In genomic region chr2:169694894-169695260, GRCh38 we compare ENCODE assay signal across 9 cellular contexts. TPM values are rescaled to one million over a fixed set of nuclear protein-coding genes. Genes with fewer than 3 reads are reported as not detected.
A peak's percentile ranks its signal among the peaks of the same experiment; 100 is the strongest.
DNase-seq lines count a peak whose midpoint lies in the region; ATAC-seq, FAIRE-seq and TF ChIP-seq lines count a peak whose summit lies in the region.
"Had no signal": no experiment of that assay in that cellular context is flagged by ENCODE, and none has a peak within 500 bp of the region (broad histone marks: within the 10 kb centered on the region; RNA-seq: fewer than 3 reads in every experiment).

No MANE protein-coding gene starts in this region.

- intact Hi-C loops in heart left ventricle (cut with DNase I): loop anchor here in 3 of 10 donors (5.0 to 10.0 kb wide), 3 partner anchors 42 to 110 kb away; partner anchors contain the start of genes PPIG (in 2 of the 3) and SSB (in 1 of the 3)
- intact Hi-C loops in left ventricle myocardium superior (cut with micrococcal nuclease): no loop called here
- intact Hi-C loops in GM12878 (cut with micrococcal nuclease; ENCODE audit: unreplicated experiment): loop anchor here (2.0 kb wide), 1 partner anchor 38 kb away; the partner anchor contains the start of gene KLHL23

- H3K18ac ChIP-seq in mesenchymal stem cell (ENCODE audit: low read depth in 1 of 2, low read length in 2 of 2): no peak overlapping the region

- no peak for ATAC-seq in heart left ventricle
- no peak for ATAC-seq in left ventricle myocardium superior
- no peak for ATAC-seq in GM12878

- no peak overlapping the region for H3K4ac ChIP-seq in mesenchymal stem cell (ENCODE audit: low read depth in 1 of 2, low read length in 2 of 2)

- peak overlapping the region; percentile 85 for H2BK120ac ChIP-seq in mesenchymal stem cell (ENCODE audit: low read depth, low read length)

- TF ChIP-seq EP300 in GM12878 (IDR thresholded peaks at IDR 0.05; ENCODE audit: borderline replicate concordance in 1 of 2, control insufficient read depth in 1 of 2, low read depth in 2 of 2, low read length in 2 of 2): no peak

- TF ChIP-seq RAD21 in GM12878 (IDR thresholded peaks at IDR 0.05; ENCODE audit: insufficient read depth, low read depth, low read length): no peak

- no peak for DNase-seq in heart left ventricle
- DNase-seq in left ventricle myocardium superior: no peak
- no peak for DNase-seq in GM12878 (ENCODE audit: low read depth, low spot score)
- no peak for DNase-seq in mesenchymal stem cell
- DNase-seq in GM19239 (ENCODE audit: insufficient read length, low spot score): no peak
- DNase-seq in NCI-H1436 (lab: John Stamatoyannopoulos, UW): no peak
- DNase-seq in NCI-H446 treated with DMSO at 0.1 percent for 48 hours (lab: John Stamatoyannopoulos, UW): no peak

- H3K14ac ChIP-seq in mesenchymal stem cell (ENCODE audit: low read length in 2 of 2): no peak overlapping the region

- TF ChIP-seq CTCF in heart left ventricle (IDR thresholded peaks at IDR 0.05) (no peak), GM12878 (IDR thresholded peaks at IDR 0.05 in 2 of 3, conservative IDR thresholded peaks at IDR 0.05 in 1 of 3; ENCODE audit: control insufficient read depth in 2 of 3, extremely low read depth in 1 of 3, insufficient read depth in 1 of 3, low read depth in 3 of 3, low read length in 3 of 3) (no peak)

- H3K27ac ChIP-seq in heart left ventricle (peak overlapping the region in 11 of 12 donors; percentile 67 to 93 (median 83)), GM12878 (ENCODE audit: control insufficient read depth, insufficient read depth) (peak overlapping the region; percentile 74), mesenchymal stem cell (ENCODE audit: low read length, poor library complexity, severe bottlenecking) (no peak overlapping the region), urinary bladder (ENCODE audit: low read depth) (no peak overlapping the region)

- H3K27me3 ChIP-seq in heart left ventricle (no peaks in the 10 kb centered on the region), GM12878 (replicated peaks in 1 of 2; ENCODE audit: control insufficient read depth in 2 of 2, insufficient read depth in 2 of 2, low read length in 1 of 2) (0 out of 4 replicates have a peak, but pooled peaks cover 0 to 5% of the 10 kb centered on the region in 2 experiments), mesenchymal stem cell (ENCODE audit: control insufficient read depth in 1 of 2, insufficient read depth in 1 of 2, low read length in 2 of 2) (no peaks in the 10 kb centered on the region)

- TF ChIP-seq POLR2A in heart left ventricle (IDR thresholded peaks at IDR 0.05): no peak
- no peak for TF ChIP-seq POLR2A in GM12878 (IDR thresholded peaks at IDR 0.05; ENCODE audit: low read depth, low read length)

- no peak overlapping the region for H2BK5ac ChIP-seq in mesenchymal stem cell (ENCODE audit: low read depth, low read length, poor library complexity, severe bottlenecking)

- CTCF ChIA-PET in GM12878 (lab: Yijun Ruan, JAX): interaction anchor here (0.6 kb wide), 1 partner anchor 110 kb away, joined by 3 read pairs; no protein-coding TSS in a partner anchor

- H3K23ac ChIP-seq in mesenchymal stem cell (ENCODE audit: low read length in 2 of 2): no peak overlapping the region

- WGBS in heart left ventricle, 4 donors: 36 to 45% (median 40%) methylated on average over 8 of the region's 8 CpGs
- WGBS in GM12878 (ENCODE audit: insufficient coverage, insufficient replicate concordance, low lambda C conversion rate, missing lambda C conversion rate): 12% methylated on average over 8 of the region's 8 CpGs
- WGBS in mesenchymal stem cell: 52% methylated on average over 6 of the region's 8 CpGs
- WGBS in urinary bladder: 28% methylated on average over 8 of the region's 8 CpGs

- no peak overlapping the region for H2BK15ac ChIP-seq in mesenchymal stem cell (ENCODE audit: low read depth, poor library complexity, severe bottlenecking)

- no TSS peak for BruUV-seq in GM12878 (replicated peaks; lab: Mats Ljungman, UMichigan)

- H3K36me3 ChIP-seq in heart left ventricle (peaks cover 0 to 19% (median 0%) of the 10 kb centered on the region in 9 donors), GM12878 (ENCODE audit: control insufficient read depth in 2 of 2, insufficient read depth in 2 of 2, low read length in 1 of 2) (no peaks in the 10 kb centered on the region), mesenchymal stem cell (ENCODE audit: control insufficient read depth in 1 of 2, insufficient read depth in 2 of 2, low read depth in 1 of 2, low read length in 2 of 2) (peaks cover 0 to 4% of the 10 kb centered on the region in 2 experiments), urinary bladder (ENCODE audit: insufficient read depth) (no peaks in the 10 kb centered on the region)

- SMC1A ChIA-PET in GM12878 (lab: Charles Lee; ENCODE audit: uncharacterized antibody, unreplicated experiment): interaction anchor here (3.6 kb wide), 1 partner anchor 38 kb away, joined by 9 read pairs; the partner anchor contains the start of gene KLHL23

- H3K9ac ChIP-seq in GM12878 (ENCODE audit: control insufficient read depth, insufficient read depth, low read length) (peak overlapping the region; percentile 76), mesenchymal stem cell (ENCODE audit: low read length) (peak overlapping the region; percentile 95)

- H2AFZ ChIP-seq in GM12878 (ENCODE audit: control insufficient read depth, low read depth, low read length): peak overlapping the region; percentile 98
- no peak overlapping the region for H2AFZ ChIP-seq in mesenchymal stem cell (ENCODE audit: low read depth, low read length)

- H3K4me1 ChIP-seq in heart left ventricle (peaks cover 0 to 16% (median 5%) of the 10 kb centered on the region in 12 donors), GM12878 (ENCODE audit: control insufficient read depth, insufficient read depth, low read length) (no peaks in the 10 kb centered on the region), mesenchymal stem cell (ENCODE audit: control insufficient read depth, insufficient read depth, low read depth, low read length) (peaks cover 1% of the 10 kb centered on the region), urinary bladder (ENCODE audit: insufficient read depth) (no peaks in the 10 kb centered on the region)

- no peak overlapping the region for H2BK12ac ChIP-seq in mesenchymal stem cell (ENCODE audit: low read length in 2 of 2)

- no peaks in the 10 kb centered on the region for H3K79me2 ChIP-seq in GM12878 (ENCODE audit: control insufficient read depth, insufficient read depth, low read length)

- POLR2A ChIA-PET in GM12878 (lab: Charles Lee): interaction anchor here (0.9 to 1.1 kb wide), 2 partner anchors 43 to 111 kb away, joined by 3 read pairs; partner anchors contain the start of gene PPIG

- in situ Hi-C loops in GM12878 (cut with MboI): no loop called here

- peak overlapping the region; percentile 57 to 96 (median 76) for H3K4me3 ChIP-seq in heart left ventricle
- H3K4me3 ChIP-seq in GM12878: peak overlapping the region; percentile 81
- peak overlapping the region; percentile 84 to 92 for H3K4me3 ChIP-seq in mesenchymal stem cell (ENCODE audit: insufficient read depth in 1 of 2, low read depth in 1 of 2, low read length in 2 of 2)
- peak overlapping the region; percentile 75 for H3K4me3 ChIP-seq in urinary bladder (ENCODE audit: low read depth, low read length)

- no peaks in the 10 kb centered on the region for H4K20me1 ChIP-seq in GM12878 (ENCODE audit: control insufficient read depth, insufficient read depth)

- no peak overlapping the region for H2AK5ac ChIP-seq in mesenchymal stem cell (ENCODE audit: low read length, severe bottlenecking)

- peaks cover 0 to 17% (median 1%) of the 10 kb centered on the region in 12 donors for H3K9me3 ChIP-seq in heart left ventricle
- no peaks in the 10 kb centered on the region; the same call in 1 of the 3 replicates for H3K9me3 ChIP-seq in GM12878 (replicated peaks; ENCODE audit: control insufficient read depth, insufficient read depth, low read length)
- no peaks in the 10 kb centered on the region for H3K9me3 ChIP-seq in mesenchymal stem cell (ENCODE audit: control insufficient read depth, low read length)

- RAD21 ChIA-PET in GM12878 (lab: Charles Lee; ENCODE audit: unreplicated experiment): interaction anchor here (0.6 kb wide), 1 partner anchor 40 kb away, joined by 3 read pairs; no protein-coding TSS in a partner anchor

- H4K91ac ChIP-seq in mesenchymal stem cell (ENCODE audit: low read length): no peak overlapping the region

- H3K79me1 ChIP-seq in mesenchymal stem cell (replicated peaks; ENCODE audit: low read length, poor library complexity, severe bottlenecking): peaks cover 11% of the 10 kb centered on the region

- no peak overlapping the region for H4K8ac ChIP-seq in mesenchymal stem cell (ENCODE audit: low read length)

- H3K4me2 ChIP-seq in GM12878 (ENCODE audit: control insufficient read depth, insufficient read depth) (peak overlapping the region; percentile 99), mesenchymal stem cell (ENCODE audit: low read length, poor library complexity, severe bottlenecking) (peak overlapping the region; percentile 86)

- FAIRE-seq in GM12878 (lab: Jason Lieb, UNC): no peak
- FAIRE-seq in GM19239 (lab: Jason Lieb, UNC): no peak

RNA-seq across cellular contexts. Expression of gene PHOSPHO2, which starts 0.6 kb away (rescaled TPM):
- 1 to 10 TPM; 1.5 to 5.4 (median 3.0) TPM for total RNA-seq in heart left ventricle
- 1 to 10 TPM in 1 of 2 donors, under 1 TPM in 1; 0.80 to 2.0 TPM for polyA plus RNA-seq in heart left ventricle
- 3.4 TPM for total RNA-seq in left ventricle myocardium superior
- total RNA-seq in GM12878 (2013; cell fraction: nucleolus; rRNA removed): 18.8 and 19.2 TPM in 2 replicates
- 4.1 and 4.3 TPM in 2 replicates for total RNA-seq in GM12878 (2014; rRNA removed)
- total RNA-seq in GM12878 (2014; rRNA removed; fragmentation: Illumina TruSeq; extraction: Trizol): 3.6 and 3.8 TPM in 2 replicates
- total RNA-seq in GM12878 (2021): 3.2 and 3.8 TPM in 2 replicates
- polyA plus RNA-seq in GM12878 (2011; ENCODE audit: low read depth): 1.0 TPM
- 4.2 and 7.2 TPM in 2 replicates for polyA plus RNA-seq in GM12878 (2011; rRNA removed)
- 1.0 and 1.3 TPM in 2 replicates for polyA plus RNA-seq in GM12878 (2011; cell fraction: cytosol; rRNA removed)
- polyA plus RNA-seq in GM12878 (2011; cell fraction: nucleus; rRNA removed): 2.1 and 3.1 TPM in 2 replicates
- polyA plus RNA-seq in GM12878 (2012): 1.5 and 1.9 TPM in 2 replicates
- polyA plus RNA-seq in GM12878 (2014; fragmentation: Illumina TruSeq; extraction: Trizol): 4.2 and 4.3 TPM in 2 replicates
- polyA plus RNA-seq in GM12878 (2014; fragmentation: Nextera tagmentation; extraction: Ambion mirVana): 1 to 10 TPM; 2.7 to 3.0 TPM
- polyA plus RNA-seq in GM12878 (2014; rRNA removed): 3.6 and 4.3 TPM in 2 replicates
- polyA plus RNA-seq in GM12878 (2016; fragmentation: Nextera tagmentation; extraction: Ambion mirVana): 1 to 10 TPM; 5.9 to 7.6 TPM
- 1.1 and 1.5 TPM in 2 replicates for polyA minus RNA-seq in GM12878 (2011; rRNA and poly(A)+ RNA removed)
- polyA minus RNA-seq in GM12878 (2011; cell fraction: cytosol; rRNA and poly(A)+ RNA removed): 2.7 TPM in 1 of 2 replicates, not detected in the other
- polyA minus RNA-seq in GM12878 (2011; cell fraction: nucleus; rRNA and poly(A)+ RNA removed): 5.4 and 8.5 TPM in 2 replicates
- polyA plus RNA-seq in mesenchymal stem cell (2013, experiment 1 of 2): 1.5 TPM
- polyA plus RNA-seq in mesenchymal stem cell (2013, experiment 2 of 2): 1.5 TPM
- total RNA-seq in urinary bladder: 15.8 TPM
- polyA plus RNA-seq in urinary bladder: 4.6 TPM

RNA-seq across cellular contexts. Expression of gene CFAP210, which starts 0.7 kb away (rescaled TPM):
- not detected for total RNA-seq in heart left ventricle
- under 1 TPM in 1 of 2 donors, not detected in 1; 0.11 TPM for polyA plus RNA-seq in heart left ventricle
- not detected for total RNA-seq in left ventricle myocardium superior
- total RNA-seq in GM12878 (2013; cell fraction: nucleolus; rRNA removed): not detected in 2 replicates
- not detected in 2 replicates for total RNA-seq in GM12878 (2014; rRNA removed)
- not detected in 2 replicates for total RNA-seq in GM12878 (2014; rRNA removed; fragmentation: Illumina TruSeq; extraction: Trizol)
- not detected in 2 replicates for total RNA-seq in GM12878 (2021)
- polyA plus RNA-seq in GM12878 (2011; ENCODE audit: low read depth): not detected
- not detected in 2 replicates for polyA plus RNA-seq in GM12878 (2011; rRNA removed)
- polyA plus RNA-seq in GM12878 (2011; cell fraction: cytosol; rRNA removed): not detected in 2 replicates
- polyA plus RNA-seq in GM12878 (2011; cell fraction: nucleus; rRNA removed): not detected in 2 replicates
- polyA plus RNA-seq in GM12878 (2012): not detected in 2 replicates
- not detected in 2 replicates for polyA plus RNA-seq in GM12878 (2014; fragmentation: Illumina TruSeq; extraction: Trizol)
- polyA plus RNA-seq in GM12878 (2014; fragmentation: Nextera tagmentation; extraction: Ambion mirVana): not detected
- polyA plus RNA-seq in GM12878 (2014; rRNA removed): not detected in 2 replicates
- polyA plus RNA-seq in GM12878 (2016; fragmentation: Nextera tagmentation; extraction: Ambion mirVana): not detected
- polyA minus RNA-seq in GM12878 (2011; rRNA and poly(A)+ RNA removed): not detected in 2 replicates
- polyA minus RNA-seq in GM12878 (2011; cell fraction: cytosol; rRNA and poly(A)+ RNA removed): not detected in 2 replicates
- polyA minus RNA-seq in GM12878 (2011; cell fraction: nucleus; rRNA and poly(A)+ RNA removed): not detected in 2 replicates
- polyA plus RNA-seq in mesenchymal stem cell (2013, experiment 1 of 2): 0.17 TPM
- polyA plus RNA-seq in mesenchymal stem cell (2013, experiment 2 of 2): 0.15 TPM
- not detected for total RNA-seq in urinary bladder
- 0.05 TPM for polyA plus RNA-seq in urinary bladder
- total RNA-seq: SK-MEL-5 had no signal

RNA-seq across cellular contexts. Expression of gene KLHL23, which starts 38.8 kb away (rescaled TPM):
- 10 to 100 TPM in 6 of 9 donors, 1 to 10 TPM in 3; 7.1 to 15.1 (median 12.4) TPM for total RNA-seq in heart left ventricle
- 10 to 100 TPM; 10.1 to 14.2 TPM for polyA plus RNA-seq in heart left ventricle
- 23.0 TPM for total RNA-seq in left ventricle myocardium superior
- total RNA-seq in GM12878 (2013; cell fraction: nucleolus; rRNA removed): 26.8 and 29.6 TPM in 2 replicates
- 20.2 and 23.1 TPM in 2 replicates for total RNA-seq in GM12878 (2014; rRNA removed)
- 22.7 and 24.6 TPM in 2 replicates for total RNA-seq in GM12878 (2014; rRNA removed; fragmentation: Illumina TruSeq; extraction: Trizol)
- total RNA-seq in GM12878 (2021): 15.1 and 15.6 TPM in 2 replicates
- 4.7 TPM for polyA plus RNA-seq in GM12878 (2011; ENCODE audit: low read depth)
- polyA plus RNA-seq in GM12878 (2011; rRNA removed): 34.8 and 43.6 TPM in 2 replicates
- 13.2 and 14.5 TPM in 2 replicates for polyA plus RNA-seq in GM12878 (2011; cell fraction: cytosol; rRNA removed)
- 11.4 and 18.1 TPM in 2 replicates for polyA plus RNA-seq in GM12878 (2011; cell fraction: nucleus; rRNA removed)
- polyA plus RNA-seq in GM12878 (2012): 5.1 and 6.8 TPM in 2 replicates
- 18.6 and 24.8 TPM in 2 replicates for polyA plus RNA-seq in GM12878 (2014; fragmentation: Illumina TruSeq; extraction: Trizol)
- polyA plus RNA-seq in GM12878 (2014; fragmentation: Nextera tagmentation; extraction: Ambion mirVana): 1 to 10 TPM; 3.9 to 5.6 TPM
- 16.8 and 18.6 TPM in 2 replicates for polyA plus RNA-seq in GM12878 (2014; rRNA removed)
- polyA plus RNA-seq in GM12878 (2016; fragmentation: Nextera tagmentation; extraction: Ambion mirVana): 1 to 10 TPM; 7.9 to 8.1 TPM
- polyA minus RNA-seq in GM12878 (2011; rRNA and poly(A)+ RNA removed): 41.1 and 75.4 TPM in 2 replicates
- 16.0 and 16.8 TPM in 2 replicates for polyA minus RNA-seq in GM12878 (2011; cell fraction: cytosol; rRNA and poly(A)+ RNA removed)
- 10.6 and 20.7 TPM in 2 replicates for polyA minus RNA-seq in GM12878 (2011; cell fraction: nucleus; rRNA and poly(A)+ RNA removed)
- polyA plus RNA-seq in mesenchymal stem cell (2013, experiment 1 of 2): 1.8 TPM
- 1.7 TPM for polyA plus RNA-seq in mesenchymal stem cell (2013, experiment 2 of 2)
- 62.5 TPM for total RNA-seq in urinary bladder
- 25.5 TPM for polyA plus RNA-seq in urinary bladder

Comparison
In these comparisons a context has a peak if more than half of its experiments do, and no peak if none do; other contexts are left out.
1. H3K27ac ChIP-seq: peak in heart left ventricle (11 of 12) and GM12878 (single experiment); none in mesenchymal stem cell (single experiment) and urinary bladder (single experiment).
2. Peak in every context shown above with its lines, with median percentiles within 50 percentile points of each other: H3K4me3 ChIP-seq.